10 cellular contexts compared by ENCODE assay signal in genomic region chr9:89661956-89662717, GRCh38. TPM values are rescaled to one million over a fixed set of nuclear protein-coding genes. Genes with fewer than 3 reads are reported as not detected.
DNase-seq lines count a peak whose midpoint lies in the region; FAIRE-seq and TF ChIP-seq lines count a peak whose summit lies in the region.
"Had no signal": no experiment of that assay in that cellular context is flagged by ENCODE, and none has a peak within 500 bp of the region (broad histone marks: within the 10 kb centered on the region; RNA-seq: fewer than 3 reads in every experiment).

No MANE protein-coding gene starts in this region.

- no peaks in the 10 kb centered on the region for H3K9me3 ChIP-seq in esophagus (ENCODE audit: control insufficient read depth in 2 of 2, insufficient read depth in 1 of 2, low read depth in 1 of 2, low read length in 1 of 2)
- no peaks in the 10 kb centered on the region for H3K9me3 ChIP-seq in transverse colon
- H3K9me3 ChIP-seq: BLaER1 had no signal

- no peak for TF ChIP-seq CTCF in LNCaP clone FGC (IDR thresholded peaks at IDR 0.05; ENCODE audit: control insufficient read depth, extremely low read depth, insufficient read depth)
- no peak for TF ChIP-seq CTCF in transverse colon (IDR thresholded peaks at IDR 0.05)

- H3K4me1 ChIP-seq in esophagus (ENCODE audit: control insufficient read depth in 2 of 2, insufficient read depth in 2 of 2, low read length in 1 of 2) (peaks cover 9 to 35% of the 10 kb centered on the region in 2 donors), transverse colon (peaks cover 18 to 68% (median 48%) of the 10 kb centered on the region in 4 donors)

- H3K4me3 Mint-ChIP-seq in activated CD4-positive, alpha-beta T cell treated with anti-CD3 and anti-CD28 coated beads, Interleukin-2, amount 10 ng/mL, durations not matched to agents 24 days and 14 days: no peak overlapping the region
- H3K4me3 Mint-ChIP-seq: activated B cell treated with CpG ODN at 0.5 μM for 24 hours had no signal

- peaks cover 27% of the 10 kb centered on the region for H3K4me1 Mint-ChIP-seq in activated CD4-positive, alpha-beta T cell treated with anti-CD3 and anti-CD28 coated beads, Interleukin-2, amount 10 ng/mL, durations not matched to agents 24 days and 14 days

- in situ Hi-C loops in SK-MEL-5 (cut with HindIII; ENCODE audit: low pct_unique_long_range_greater_than_20kb, low sequenced_read_pairs): no loop called here
- in situ Hi-C loops in transverse colon (cut with MboI; ENCODE audit: low pct_ligation_motif_present in 1 of 4, low pct_unique_long_range_greater_than_20kb in 1 of 4, low sequenced_read_pairs in 3 of 4): no loop called here

- no peak overlapping the region for H3K27ac Mint-ChIP-seq in activated CD4-positive, alpha-beta T cell treated with anti-CD3 and anti-CD28 coated beads, Interleukin-2, amount 10 ng/mL, durations not matched to agents 24 days and 14 days
- H3K27ac Mint-ChIP-seq: activated B cell treated with CpG ODN at 0.5 μM for 24 hours had no signal

- no peaks in the 10 kb centered on the region for H3K27me3 ChIP-seq in esophagus (ENCODE audit: control insufficient read depth in 1 of 2, insufficient read depth in 2 of 2, low read length in 2 of 2)
- no peaks in the 10 kb centered on the region for H3K27me3 ChIP-seq in transverse colon
- H3K27me3 ChIP-seq: BLaER1 had no signal

- peak; percentile 98 for DNase-seq in A172 (ENCODE audit: low spot score)
- peak; percentile 96 for DNase-seq in LNCaP clone FGC (ENCODE audit: low read depth)
- peak; percentile 63 for DNase-seq in SK-MEL-5 (ENCODE audit: low read depth, low spot score)
- DNase-seq in mesenteric fat pad (ENCODE audit: low spot score): peak; percentile 97
- DNase-seq in transverse colon: peak; percentile 98
- DNase-seq in activated CD4-positive, alpha-beta T cell treated with anti-CD3 and anti-CD28 coated beads, Interleukin-2, amount 10 ng/mL, durations not matched to agents 24 days and 14 days: no peak
- DNase-seq in GM12892 (ENCODE audit: insufficient read length): no peak
- DNase-seq: activated B cell treated with CpG ODN at 0.5 μM for 24 hours had no signal

- no peaks in the 10 kb centered on the region for H3K36me3 ChIP-seq in esophagus (ENCODE audit: control insufficient read depth in 2 of 2, insufficient read depth in 2 of 2, low read length in 1 of 2)
- H3K36me3 ChIP-seq in transverse colon: no peaks in the 10 kb centered on the region
- H3K36me3 ChIP-seq: BLaER1 had no signal

- H3K27me3 Mint-ChIP-seq in activated CD4-positive, alpha-beta T cell treated with anti-CD3 and anti-CD28 coated beads, Interleukin-2, amount 10 ng/mL, durations not matched to agents 24 days and 14 days: peaks cover 7% of the 10 kb centered on the region

- intact Hi-C loops in transverse colon (cut with DNase I; ENCODE audit: low total_unique reads): loop anchor here (5.0 kb wide), 1 partner anchor 60 kb away; no protein-coding TSS in a partner anchor
- intact Hi-C loops in activated CD4-positive, alpha-beta T cell treated with anti-CD3 and anti-CD28 coated beads, Interleukin-2, amount 10 ng/mL, durations not matched to agents 24 days and 14 days (cut with micrococcal nuclease): no loop called here

- TF ChIP-seq POLR2A in transverse colon (IDR thresholded peaks at IDR 0.05): peak; percentile 53
- no peak for TF ChIP-seq POLR2A in GM12892 (IDR thresholded peaks at IDR 0.05; ENCODE audit: low read depth, low read length)

- H3K36me3 Mint-ChIP-seq in activated CD4-positive, alpha-beta T cell treated with anti-CD3 and anti-CD28 coated beads, Interleukin-2, amount 10 ng/mL, durations not matched to agents 24 days and 14 days (ENCODE audit: low read depth): no peaks in the 10 kb centered on the region

- no peak for TF ChIP-seq EP300 in transverse colon (IDR thresholded peaks at IDR 0.05; ENCODE audit: low read depth)

- no peaks in the 10 kb centered on the region for H3K9me3 Mint-ChIP-seq in activated CD4-positive, alpha-beta T cell treated with anti-CD3 and anti-CD28 coated beads, Interleukin-2, amount 10 ng/mL, durations not matched to agents 24 days and 14 days
- H3K9me3 Mint-ChIP-seq: activated B cell treated with CpG ODN at 0.5 μM for 24 hours had no signal

- H3K4me3 ChIP-seq in LNCaP clone FGC (ENCODE audit: low read depth, low read length) (no peak overlapping the region), esophagus (ENCODE audit: low read depth in 1 of 2, low read length in 2 of 2) (no peak overlapping the region), transverse colon (peak overlapping the region in 2 of 4 donors; percentile 15 to 34)
- H3K4me3 ChIP-seq: BLaER1 had no signal

- FAIRE-seq in GM12892 (lab: Jason Lieb, UNC): no peak

- H3K27ac ChIP-seq in esophagus (ENCODE audit: low read depth in 2 of 2, low read length in 1 of 2) (peak overlapping the region; percentile 80 to 82), transverse colon (peak overlapping the region; percentile 78 to 89 (median 84))
- H3K27ac ChIP-seq: BLaER1 had no signal

- 34 to 37% methylated on average over 21 of the region's 21 CpGs for WGBS in esophagus, 2 donors
- 25% methylated on average over 21 of the region's 21 CpGs; no CpG with 5 or more reads in 1 of the 2 donors for WGBS in transverse colon (ENCODE audit: low coverage in 1 of 2), 2 donors

RNA-seq across cellular contexts. Expression of gene GADD45G, which starts 57.3 kb away (rescaled TPM):
- 6.0 and 10.2 TPM in 2 replicates for total RNA-seq in A172 (2014; rRNA removed; shearing (Covaris generic))
- not detected in 2 replicates for total RNA-seq in SK-MEL-5 (2014; rRNA removed; shearing (Covaris generic))
- polyA plus RNA-seq in SK-MEL-5 (2015; cell fraction: cytosol; rRNA removed): not detected in 2 replicates
- polyA plus RNA-seq in SK-MEL-5 (2015; cell fraction: nucleus; rRNA removed): not detected in 2 replicates
- polyA plus RNA-seq in esophagus: 10 to 100 TPM; 13.5 to 19.8 TPM
- total RNA-seq in mesenteric fat pad (10.9 TPM), transverse colon (10 to 100 TPM in 2 of 4 donors, 1 to 10 TPM in 2; 8.4 to 12.7 (median 10.3) TPM)
- 19.8 and 20.0 TPM in 2 replicates for total RNA-seq in activated CD4-positive, alpha-beta T cell treated with anti-CD3 and anti-CD28 coated beads, Interleukin-2, amount 10 ng/mL, durations not matched to agents 24 days and 14 days
- 0.68 TPM for polyA plus RNA-seq in GM12892 (2012; ENCODE audit: missing spikeins)

Comparison
In these comparisons a context has a peak if more than half of its experiments do, and no peak if none do; other contexts are left out.
1. DNase-seq: peak in A172 (single experiment), LNCaP clone FGC (single experiment), SK-MEL-5 (single experiment), mesenteric fat pad (single experiment) and transverse colon (single experiment); none in activated CD4-positive, alpha-beta T cell treated with anti-CD3 and anti-CD28 coated beads, Interleukin-2, amount 10 ng/mL, durations not matched to agents 24 days and 14 days (single experiment) and GM12892 (single experiment).